Comparison of ENCODE assay signal across 9 cellular contexts in genomic region chr4:38670939-38671593, GRCh38. TPM values are rescaled to one million over a fixed set of nuclear protein-coding genes. Genes with fewer than 3 reads are reported as not detected.
DNase-seq lines count a peak whose midpoint lies in the region; ATAC-seq and TF ChIP-seq lines count a peak whose summit lies in the region.
"Had no signal": no experiment of that assay in that cellular context is flagged by ENCODE, and none has a peak within 500 bp of the region (broad histone marks: within the 10 kb centered on the region; RNA-seq: fewer than 3 reads in every experiment).

No MANE protein-coding gene starts in this region.

- H3K27ac ChIP-seq in cingulate gyrus (ENCODE audit: low read depth, low read length), result peak overlapping the region; percentile 72
- H3K27ac ChIP-seq in ovary, result peak overlapping the region; percentile 35 to 84
- H3K27ac ChIP-seq: cardiac muscle cell had no signal

- ATAC-seq in GM18505 (IDR thresholded peaks at IDR 0.05; ENCODE audit: unreplicated experiment) (peak; percentile 45), HG03175 (IDR thresholded peaks at IDR 0.05; ENCODE audit: unreplicated experiment) (peak; percentile 30), HG03280 (IDR thresholded peaks at IDR 0.05; ENCODE audit: unreplicated experiment) (no peak), omental fat pad (ENCODE audit: low FRiP score) (no peak)

- no peak overlapping the region for H3K4me3 ChIP-seq in ovary
- H3K4me3 ChIP-seq: cardiac muscle cell had no signal

- H3K4me1 ChIP-seq in ovary (ENCODE audit: insufficient read depth), result peaks cover 41% of the 10 kb centered on the region

- H3K27me3 ChIP-seq in ovary, result no peaks in the 10 kb centered on the region
- H3K27me3 ChIP-seq: cardiac muscle cell had no signal

- 57 to 64% (median 58%) methylated on average over 10 of the region's 10 CpGs for WGBS in ovary, 3 donors

- TF ChIP-seq EP300 in ovary (IDR thresholded peaks at IDR 0.05), result no peak

- TF ChIP-seq CTCF in ovary (IDR thresholded peaks at IDR 0.05) (no peak), omental fat pad (IDR thresholded peaks at IDR 0.05) (no peak)

- no peaks in the 10 kb centered on the region for H3K9me3 ChIP-seq in ovary

- DNase-seq in ovary (peak in 1 of 5 donors; percentile 32), omental fat pad (ENCODE audit: low spot score) (no peak), DMS 273 (lab: John Stamatoyannopoulos, UW; ENCODE audit: unreplicated experiment) (no peak)
- DNase-seq in activated CD8-positive, alpha-beta memory T cell treated with anti-CD3 and anti-CD28 coated beads, Interleukin-2, amount 50 U/mL, for 48 hours, result no peak

- intact Hi-C loops in ovary (cut with DNase I), result loop anchor here (5.0 to 10.0 kb wide), 7 partner anchors 346 to 606 kb away; no protein-coding TSS in a partner anchor

- TF ChIP-seq POLR2A in GM18505 (IDR thresholded peaks at IDR 0.05; ENCODE audit: borderline replicate concordance, extremely low read depth, insufficient read depth, insufficient read length) (no peak), ovary (IDR thresholded peaks at IDR 0.05) (no peak)

- no peaks in the 10 kb centered on the region for H3K36me3 ChIP-seq in ovary
- H3K36me3 ChIP-seq: cardiac muscle cell had no signal

RNA-seq across cellular contexts. Expression of gene KLF3, which starts 7.1 kb away (rescaled TPM):
- total RNA-seq in ovary (100 to 1,000 TPM in 1 of 7 donors, 10 to 100 TPM in 6; 67.9 to 111 (median 76.7) TPM), omental fat pad (10 to 100 TPM; 40.4 to 64.9 (median 53.8) TPM)
- 10 to 100 TPM; 32.9 to 43.8 TPM for polyA plus RNA-seq in ovary

Comparison
In these comparisons a context has a peak if more than half of its experiments do, and no peak if none do; other contexts are left out.
1. ATAC-seq: peak in GM18505 (single experiment) and HG03175 (single experiment); none in HG03280 (single experiment) and omental fat pad (single experiment).